ENCODE assay signal across 12 cellular contexts in genomic region chr12:64218597-64218996, GRCh38. TPM values are rescaled to one million over a fixed set of nuclear protein-coding genes. Genes with fewer than 3 reads are reported as not detected.
DNase-seq lines count a peak whose midpoint lies in the region; ATAC-seq and TF ChIP-seq lines count a peak whose summit lies in the region.
"Had no signal": no experiment of that assay in that cellular context is flagged by ENCODE, and none has a peak within 500 bp of the region (broad histone marks: within the 10 kb centered on the region; RNA-seq: fewer than 3 reads in every experiment).

No MANE protein-coding gene starts in this region.

- H3K9me3 Mint-ChIP-seq in T-helper 1 cell treated with Interleukin-12 subunit alpha and Interleukin-12 subunit beta and Interleukin-4 antibody, amounts not matched to agents 30 μg/mL and 1 μg/mL, for 36 hours, result no peaks in the 10 kb centered on the region
- no peaks in the 10 kb centered on the region for H3K9me3 Mint-ChIP-seq in activated CD4-positive, alpha-beta memory T cell treated with anti-CD3 and anti-CD28 coated beads, Interleukin-2, amount 10 ng/mL, durations not matched to agents 7 days and 5 days
- no peaks in the 10 kb centered on the region for H3K9me3 Mint-ChIP-seq in naive thymus-derived CD8-positive, alpha-beta T cell

- peak overlapping the region; percentile 66 for H3K4me3 Mint-ChIP-seq in T-helper 1 cell treated with Interleukin-12 subunit alpha and Interleukin-12 subunit beta and Interleukin-4 antibody, amounts not matched to agents 30 μg/mL and 1 μg/mL, for 36 hours
- peak overlapping the region; percentile 68 for H3K4me3 Mint-ChIP-seq in activated CD4-positive, alpha-beta memory T cell treated with anti-CD3 and anti-CD28 coated beads, Interleukin-2, amount 10 ng/mL, durations not matched to agents 7 days and 5 days
- H3K4me3 Mint-ChIP-seq in naive thymus-derived CD8-positive, alpha-beta T cell, result peak overlapping the region; percentile 11 to 61 (median 42)

- peak; percentile 15 for ATAC-seq in GM21619 (IDR thresholded peaks at IDR 0.05; ENCODE audit: unreplicated experiment)
- ATAC-seq in naive thymus-derived CD8-positive, alpha-beta T cell, result no peak
- ATAC-seq: A549, upper lobe of right lung had no signal

- POLR2A ChIA-PET in activated CD4-positive, alpha-beta memory T cell treated with anti-CD3 and anti-CD28 coated beads, Interleukin-2, amount 10 ng/mL, durations not matched to agents 7 days and 5 days (lab: Charles Lee), result no interaction called here
- POLR2A ChIA-PET in naive thymus-derived CD8-positive, alpha-beta T cell (lab: Charles Lee), result interaction anchor here (0.7 kb wide), 1 partner anchor 291 kb away, joined by 5 read pairs; no protein-coding TSS in a partner anchor

- CTCF ChIA-PET in activated CD4-positive, alpha-beta memory T cell treated with anti-CD3 and anti-CD28 coated beads, Interleukin-2, amount 10 ng/mL, durations not matched to agents 7 days and 5 days (lab: Charles Lee), result interaction anchor here (0.6 to 0.9 kb wide), 3 partner anchors 105 to 397 kb away, joined by 3 read pairs; no protein-coding TSS in a partner anchor

- H3K27me3 Mint-ChIP-seq in T-helper 1 cell treated with Interleukin-12 subunit alpha and Interleukin-12 subunit beta and Interleukin-4 antibody, amounts not matched to agents 30 μg/mL and 1 μg/mL, for 36 hours (ENCODE audit: low read depth), result no peaks in the 10 kb centered on the region
- H3K27me3 Mint-ChIP-seq in activated CD4-positive, alpha-beta memory T cell treated with anti-CD3 and anti-CD28 coated beads, Interleukin-2, amount 10 ng/mL, durations not matched to agents 7 days and 5 days, result no peaks in the 10 kb centered on the region
- H3K27me3 Mint-ChIP-seq in naive thymus-derived CD8-positive, alpha-beta T cell, result no peaks in the 10 kb centered on the region

- peaks cover 33% of the 10 kb centered on the region for H3K4me1 Mint-ChIP-seq in T-helper 1 cell treated with Interleukin-12 subunit alpha and Interleukin-12 subunit beta and Interleukin-4 antibody, amounts not matched to agents 30 μg/mL and 1 μg/mL, for 36 hours (ENCODE audit: low read depth)
- peaks cover 30% of the 10 kb centered on the region for H3K4me1 Mint-ChIP-seq in activated CD4-positive, alpha-beta memory T cell treated with anti-CD3 and anti-CD28 coated beads, Interleukin-2, amount 10 ng/mL, durations not matched to agents 7 days and 5 days
- peaks cover 22 to 54% (median 41%) of the 10 kb centered on the region in 4 donors for H3K4me1 Mint-ChIP-seq in naive thymus-derived CD8-positive, alpha-beta T cell

- no peak for TF ChIP-seq CTCF in GM20000 (IDR thresholded peaks at IDR 0.05; ENCODE audit: extremely low read depth, missing control alignments)

- H3K27ac Mint-ChIP-seq in T-helper 1 cell treated with Interleukin-12 subunit alpha and Interleukin-12 subunit beta and Interleukin-4 antibody, amounts not matched to agents 30 μg/mL and 1 μg/mL, for 36 hours, result peak overlapping the region; percentile 59
- peak overlapping the region; percentile 56 for H3K27ac Mint-ChIP-seq in activated CD4-positive, alpha-beta memory T cell treated with anti-CD3 and anti-CD28 coated beads, Interleukin-2, amount 10 ng/mL, durations not matched to agents 7 days and 5 days
- H3K27ac Mint-ChIP-seq in naive thymus-derived CD8-positive, alpha-beta T cell, result peak overlapping the region in 7 of 10 donors; percentile 16 to 81 (median 47)

- DNase-seq in T-helper 1 cell (no peak), GM20000 (ENCODE audit: low spot score) (no peak), mesenteric fat pad (ENCODE audit: low spot score) (no peak)
- DNase-seq in activated CD4-positive, alpha-beta memory T cell treated with anti-CD3 and anti-CD28 coated beads, Interleukin-2, amount 10 ng/mL, durations not matched to agents 7 days and 5 days, result no peak
- no peak for DNase-seq in naive thymus-derived CD8-positive, alpha-beta T cell
- no peak for DNase-seq in activated CD4-positive, CD25-positive, alpha-beta regulatory T cell (lab: John Stamatoyannopoulos, UW)
- DNase-seq: foreskin fibroblast, Right ventricle myocardium superior, upper lobe of right lung had no signal

- H3K36me3 Mint-ChIP-seq in T-helper 1 cell treated with Interleukin-12 subunit alpha and Interleukin-12 subunit beta and Interleukin-4 antibody, amounts not matched to agents 30 μg/mL and 1 μg/mL, for 36 hours (ENCODE audit: low read depth), result peaks cover 4% of the 10 kb centered on the region
- peaks cover 4% of the 10 kb centered on the region for H3K36me3 Mint-ChIP-seq in activated CD4-positive, alpha-beta memory T cell treated with anti-CD3 and anti-CD28 coated beads, Interleukin-2, amount 10 ng/mL, durations not matched to agents 7 days and 5 days (ENCODE audit: low read depth)
- peaks cover 5 to 19% (median 14%) of the 10 kb centered on the region in 3 donors for H3K36me3 Mint-ChIP-seq in naive thymus-derived CD8-positive, alpha-beta T cell

RNA-seq across cellular contexts. Expression of gene KICS2, which starts 3.5 kb away (rescaled TPM):
- total RNA-seq in activated CD4-positive, alpha-beta memory T cell treated with anti-CD3 and anti-CD28 coated beads, Interleukin-2, amount 10 ng/mL, durations not matched to agents 7 days and 5 days, result 10 to 100 TPM in 1 of 2 experiments, 1 to 10 TPM in 1; 9.6 to 10.3 TPM
- total RNA-seq in naive thymus-derived CD8-positive, alpha-beta T cell, result 10 to 100 TPM; 24.4 to 25.3 TPM
- 10 to 100 TPM in 2 of 3 donors, 1 to 10 TPM in 1; 9.8 to 14.3 (median 10.5) TPM for polyA plus RNA-seq in naive thymus-derived CD8-positive, alpha-beta T cell
- 6.8 TPM for total RNA-seq in mesenteric fat pad
